ENCODE assay signal across 1 cellular context in the genomic region with DNA sequence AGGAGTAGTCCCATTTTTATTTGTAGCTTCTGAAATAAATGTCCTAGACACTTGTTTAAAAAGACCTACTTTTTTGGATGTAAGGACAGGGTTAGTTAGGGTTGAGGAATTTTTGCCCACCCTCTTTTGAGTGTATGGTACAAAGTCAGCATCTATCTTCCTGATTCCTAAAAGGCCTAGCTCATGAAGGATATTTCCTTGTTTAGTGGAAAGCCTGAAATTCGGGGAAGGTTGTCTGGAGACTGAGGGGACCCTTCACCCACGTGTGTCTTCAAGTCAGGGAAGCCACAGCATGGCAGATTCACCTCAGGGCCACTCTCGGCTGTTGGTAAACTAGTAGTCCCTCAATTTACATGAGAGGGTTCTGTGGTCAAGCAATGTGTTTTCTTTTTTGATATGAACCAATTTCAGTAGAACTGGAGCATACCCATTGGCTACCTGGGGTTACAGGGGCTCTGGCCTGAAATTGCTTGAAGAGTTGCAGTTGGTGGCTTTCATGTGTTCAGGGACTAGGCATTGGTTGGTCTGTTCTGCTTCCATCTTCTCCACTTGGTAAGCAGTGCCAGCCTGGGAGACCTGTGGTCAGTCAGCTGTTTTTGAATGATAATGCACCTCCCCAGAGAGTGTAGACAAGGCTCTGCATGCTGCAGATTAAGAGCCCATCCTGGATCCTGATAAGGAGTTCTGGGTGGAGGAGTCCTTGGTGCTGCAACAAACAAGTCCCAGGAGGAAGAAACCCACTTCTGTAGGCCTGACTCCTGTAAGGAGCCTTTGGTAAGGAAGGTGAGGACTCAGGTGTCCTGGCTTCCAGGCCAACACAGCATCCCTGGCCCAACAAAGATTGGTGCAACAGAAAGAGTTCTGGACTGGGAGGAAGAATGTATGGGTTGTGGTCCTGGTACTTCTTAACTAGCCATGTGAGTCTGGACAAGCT.
TF ChIP-seq lines count a peak whose summit lies in the region.

No MANE protein-coding gene starts in this region.

TF ChIP-seq in K562, 482 proteins besides CTCF, POLR2A, EP300 and RAD21 (continued from another document and continues in another):
- TF ChIP-seq, protein P1, sequence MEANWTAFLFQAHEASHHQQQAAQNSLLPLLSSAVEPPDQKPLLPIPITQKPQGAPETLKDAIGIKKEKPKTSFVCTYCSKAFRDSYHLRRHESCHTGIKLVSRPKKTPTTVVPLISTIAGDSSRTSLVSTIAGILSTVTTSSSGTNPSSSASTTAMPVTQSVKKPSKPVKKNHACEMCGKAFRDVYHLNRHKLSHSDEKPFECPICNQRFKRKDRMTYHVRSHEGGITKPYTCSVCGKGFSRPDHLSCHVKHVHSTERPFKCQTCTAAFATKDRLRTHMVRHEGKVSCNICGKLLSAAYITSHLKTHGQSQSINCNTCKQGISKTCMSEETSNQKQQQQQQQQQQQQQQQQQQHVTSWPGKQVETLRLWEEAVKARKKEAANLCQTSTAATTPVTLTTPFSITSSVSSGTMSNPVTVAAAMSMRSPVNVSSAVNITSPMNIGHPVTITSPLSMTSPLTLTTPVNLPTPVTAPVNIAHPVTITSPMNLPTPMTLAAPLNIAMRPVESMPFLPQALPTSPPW (CRISPR knock-in tag; IDR thresholded peaks at IDR 0.05): peak; percentile 83
- TF ChIP-seq, protein P2, sequence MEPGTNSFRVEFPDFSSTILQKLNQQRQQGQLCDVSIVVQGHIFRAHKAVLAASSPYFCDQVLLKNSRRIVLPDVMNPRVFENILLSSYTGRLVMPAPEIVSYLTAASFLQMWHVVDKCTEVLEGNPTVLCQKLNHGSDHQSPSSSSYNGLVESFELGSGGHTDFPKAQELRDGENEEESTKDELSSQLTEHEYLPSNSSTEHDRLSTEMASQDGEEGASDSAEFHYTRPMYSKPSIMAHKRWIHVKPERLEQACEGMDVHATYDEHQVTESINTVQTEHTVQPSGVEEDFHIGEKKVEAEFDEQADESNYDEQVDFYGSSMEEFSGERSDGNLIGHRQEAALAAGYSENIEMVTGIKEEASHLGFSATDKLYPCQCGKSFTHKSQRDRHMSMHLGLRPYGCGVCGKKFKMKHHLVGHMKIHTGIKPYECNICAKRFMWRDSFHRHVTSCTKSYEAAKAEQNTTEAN (CRISPR knock-in tag; IDR thresholded peaks at IDR 0.05): peak; percentile 50; the same call in 1 of the 2 replicates
- TF ChIP-seq TBP (optimal IDR thresholded peaks at IDR 0.05; ENCODE audit: low read depth, low read length) (peak; percentile 23), NEUROD1 (IDR thresholded peaks at IDR 0.05; ENCODE audit: borderline replicate concordance, low read depth, low read length, partially characterized antibody) (peak; percentile 90), CC2D1A (IDR thresholded peaks at IDR 0.05) (peak; percentile 93; the same call in 1 of the 2 replicates), SAFB (IDR thresholded peaks at IDR 0.05; ENCODE audit: borderline replicate concordance, low read depth, low read length) (no peak), RFX7 (CRISPR knock-in tag; IDR thresholded peaks at IDR 0.05) (no peak), ZNF431 (CRISPR knock-in tag; IDR thresholded peaks at IDR 0.05) (no peak), MECOM (CRISPR knock-in tag; IDR thresholded peaks at IDR 0.05) (peak; percentile 90), CCNT2 (IDR thresholded peaks at IDR 0.05; ENCODE audit: borderline replicate concordance, extremely low read depth, insufficient read length, low read depth, low read length) (peak; percentile 98), EHMT2 (IDR thresholded peaks at IDR 0.05) (0 out of 2 replicates have a peak, but pooled peaks have one; percentile 22), NONO (IDR thresholded peaks at IDR 0.05; ENCODE audit: low read depth in 2 of 2, low read length in 1 of 2) (peak in 1 of 2 experiments; percentile 57; a peak in 1 of 4 replicates), YY1 (IDR thresholded peaks at IDR 0.05; ENCODE audit: borderline replicate concordance in 1 of 3, control insufficient read depth in 1 of 3, extremely low read depth in 1 of 3, insufficient read depth in 3 of 3, insufficient read length in 1 of 3, insufficient replicate concordance in 2 of 3, low read depth in 1 of 3, low read length in 2 of 3) (peak in 1 of 3 experiments; percentile 31), SMARCB1 (IDR thresholded peaks at IDR 0.05; ENCODE audit: insufficient read length, low read depth) (no peak), SIN3A (IDR thresholded peaks at IDR 0.05; ENCODE audit: borderline replicate concordance in 2 of 2, control insufficient read depth in 1 of 2, low read depth in 2 of 2, low read length in 2 of 2) (peak in 1 of 2 experiments; percentile 56; a peak in 1 of 4 replicates), ARID2 (IDR thresholded peaks at IDR 0.05) (no peak), ZKSCAN8 (CRISPR knock-in tag; IDR thresholded peaks at IDR 0.05) (peak; percentile 90; the same call in 1 of the 2 replicates), FOXM1 (IDR thresholded peaks at IDR 0.05; ENCODE audit: low read depth) (peak; percentile 96), FOXM1 (CRISPR knock-in tag; IDR thresholded peaks at IDR 0.05; ENCODE audit: low read depth) (no peak), SMARCA4 (IDR thresholded peaks at IDR 0.05) (peak; percentile 99), HMGN3 (IDR thresholded peaks at IDR 0.05; ENCODE audit: borderline replicate concordance, extremely low read depth, insufficient read length, low read depth, low read length) (peak; percentile 92), NR4A1 (CRISPR knock-in tag; IDR thresholded peaks at IDR 0.05) (peak; percentile 8; the same call in 1 of the 2 replicates), NR4A1 (tag; IDR thresholded peaks at IDR 0.05) (peak; percentile 92), STAT5A (IDR thresholded peaks at IDR 0.05; ENCODE audit: borderline replicate concordance, low read length) (peak; percentile 96), ZNF586 (CRISPR knock-in tag; conservative IDR thresholded peaks at IDR 0.05) (no peak)
- TF ChIP-seq, protein P3, sequence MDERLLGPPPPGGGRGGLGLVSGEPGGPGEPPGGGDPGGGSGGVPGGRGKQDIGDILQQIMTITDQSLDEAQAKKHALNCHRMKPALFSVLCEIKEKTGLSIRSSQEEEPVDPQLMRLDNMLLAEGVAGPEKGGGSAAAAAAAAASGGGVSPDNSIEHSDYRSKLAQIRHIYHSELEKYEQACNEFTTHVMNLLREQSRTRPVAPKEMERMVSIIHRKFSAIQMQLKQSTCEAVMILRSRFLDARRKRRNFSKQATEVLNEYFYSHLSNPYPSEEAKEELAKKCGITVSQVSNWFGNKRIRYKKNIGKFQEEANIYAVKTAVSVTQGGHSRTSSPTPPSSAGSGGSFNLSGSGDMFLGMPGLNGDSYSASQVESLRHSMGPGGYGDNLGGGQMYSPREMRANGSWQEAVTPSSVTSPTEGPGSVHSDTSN (CRISPR knock-in tag; IDR thresholded peaks at IDR 0.05; ENCODE audit: low read depth): no peak
- TF ChIP-seq, protein P3 (tag; conservative IDR thresholded peaks at IDR 0.05; ENCODE audit: low read depth): peak; percentile 68; the same call in 1 of the 2 replicates
- TF ChIP-seq, protein P4, sequence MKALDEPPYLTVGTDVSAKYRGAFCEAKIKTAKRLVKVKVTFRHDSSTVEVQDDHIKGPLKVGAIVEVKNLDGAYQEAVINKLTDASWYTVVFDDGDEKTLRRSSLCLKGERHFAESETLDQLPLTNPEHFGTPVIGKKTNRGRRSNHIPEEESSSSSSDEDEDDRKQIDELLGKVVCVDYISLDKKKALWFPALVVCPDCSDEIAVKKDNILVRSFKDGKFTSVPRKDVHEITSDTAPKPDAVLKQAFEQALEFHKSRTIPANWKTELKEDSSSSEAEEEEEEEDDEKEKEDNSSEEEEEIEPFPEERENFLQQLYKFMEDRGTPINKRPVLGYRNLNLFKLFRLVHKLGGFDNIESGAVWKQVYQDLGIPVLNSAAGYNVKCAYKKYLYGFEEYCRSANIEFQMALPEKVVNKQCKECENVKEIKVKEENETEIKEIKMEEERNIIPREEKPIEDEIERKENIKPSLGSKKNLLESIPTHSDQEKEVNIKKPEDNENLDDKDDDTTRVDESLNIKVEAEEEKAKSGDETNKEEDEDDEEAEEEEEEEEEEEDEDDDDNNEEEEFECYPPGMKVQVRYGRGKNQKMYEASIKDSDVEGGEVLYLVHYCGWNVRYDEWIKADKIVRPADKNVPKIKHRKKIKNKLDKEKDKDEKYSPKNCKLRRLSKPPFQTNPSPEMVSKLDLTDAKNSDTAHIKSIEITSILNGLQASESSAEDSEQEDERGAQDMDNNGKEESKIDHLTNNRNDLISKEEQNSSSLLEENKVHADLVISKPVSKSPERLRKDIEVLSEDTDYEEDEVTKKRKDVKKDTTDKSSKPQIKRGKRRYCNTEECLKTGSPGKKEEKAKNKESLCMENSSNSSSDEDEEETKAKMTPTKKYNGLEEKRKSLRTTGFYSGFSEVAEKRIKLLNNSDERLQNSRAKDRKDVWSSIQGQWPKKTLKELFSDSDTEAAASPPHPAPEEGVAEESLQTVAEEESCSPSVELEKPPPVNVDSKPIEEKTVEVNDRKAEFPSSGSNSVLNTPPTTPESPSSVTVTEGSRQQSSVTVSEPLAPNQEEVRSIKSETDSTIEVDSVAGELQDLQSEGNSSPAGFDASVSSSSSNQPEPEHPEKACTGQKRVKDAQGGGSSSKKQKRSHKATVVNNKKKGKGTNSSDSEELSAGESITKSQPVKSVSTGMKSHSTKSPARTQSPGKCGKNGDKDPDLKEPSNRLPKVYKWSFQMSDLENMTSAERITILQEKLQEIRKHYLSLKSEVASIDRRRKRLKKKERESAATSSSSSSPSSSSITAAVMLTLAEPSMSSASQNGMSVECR (CRISPR knock-in tag; IDR thresholded peaks at IDR 0.05): peak; percentile 44; the same call in 1 of the 2 replicates
- TF ChIP-seq, protein P5, sequence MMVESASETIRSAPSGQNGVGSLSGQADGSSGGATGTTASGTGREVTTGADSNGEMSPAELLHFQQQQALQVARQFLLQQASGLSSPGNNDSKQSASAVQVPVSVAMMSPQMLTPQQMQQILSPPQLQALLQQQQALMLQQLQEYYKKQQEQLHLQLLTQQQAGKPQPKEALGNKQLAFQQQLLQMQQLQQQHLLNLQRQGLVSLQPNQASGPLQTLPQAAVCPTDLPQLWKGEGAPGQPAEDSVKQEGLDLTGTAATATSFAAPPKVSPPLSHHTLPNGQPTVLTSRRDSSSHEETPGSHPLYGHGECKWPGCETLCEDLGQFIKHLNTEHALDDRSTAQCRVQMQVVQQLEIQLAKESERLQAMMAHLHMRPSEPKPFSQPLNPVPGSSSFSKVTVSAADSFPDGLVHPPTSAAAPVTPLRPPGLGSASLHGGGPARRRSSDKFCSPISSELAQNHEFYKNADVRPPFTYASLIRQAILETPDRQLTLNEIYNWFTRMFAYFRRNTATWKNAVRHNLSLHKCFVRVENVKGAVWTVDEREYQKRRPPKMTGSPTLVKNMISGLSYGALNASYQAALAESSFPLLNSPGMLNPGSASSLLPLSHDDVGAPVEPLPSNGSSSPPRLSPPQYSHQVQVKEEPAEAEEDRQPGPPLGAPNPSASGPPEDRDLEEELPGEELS (CRISPR knock-in tag; IDR thresholded peaks at IDR 0.05; ENCODE audit: borderline replicate concordance): no peak
- TF ChIP-seq, protein P6, sequence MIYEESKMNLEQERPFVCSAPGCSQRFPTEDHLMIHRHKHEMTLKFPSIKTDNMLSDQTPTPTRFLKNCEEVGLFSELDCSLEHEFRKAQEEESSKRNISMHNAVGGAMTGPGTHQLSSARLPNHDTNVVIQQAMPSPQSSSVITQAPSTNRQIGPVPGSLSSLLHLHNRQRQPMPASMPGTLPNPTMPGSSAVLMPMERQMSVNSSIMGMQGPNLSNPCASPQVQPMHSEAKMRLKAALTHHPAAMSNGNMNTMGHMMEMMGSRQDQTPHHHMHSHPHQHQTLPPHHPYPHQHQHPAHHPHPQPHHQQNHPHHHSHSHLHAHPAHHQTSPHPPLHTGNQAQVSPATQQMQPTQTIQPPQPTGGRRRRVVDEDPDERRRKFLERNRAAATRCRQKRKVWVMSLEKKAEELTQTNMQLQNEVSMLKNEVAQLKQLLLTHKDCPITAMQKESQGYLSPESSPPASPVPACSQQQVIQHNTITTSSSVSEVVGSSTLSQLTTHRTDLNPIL (CRISPR knock-in tag; IDR thresholded peaks at IDR 0.05): no peak
- TF ChIP-seq, protein P7, sequence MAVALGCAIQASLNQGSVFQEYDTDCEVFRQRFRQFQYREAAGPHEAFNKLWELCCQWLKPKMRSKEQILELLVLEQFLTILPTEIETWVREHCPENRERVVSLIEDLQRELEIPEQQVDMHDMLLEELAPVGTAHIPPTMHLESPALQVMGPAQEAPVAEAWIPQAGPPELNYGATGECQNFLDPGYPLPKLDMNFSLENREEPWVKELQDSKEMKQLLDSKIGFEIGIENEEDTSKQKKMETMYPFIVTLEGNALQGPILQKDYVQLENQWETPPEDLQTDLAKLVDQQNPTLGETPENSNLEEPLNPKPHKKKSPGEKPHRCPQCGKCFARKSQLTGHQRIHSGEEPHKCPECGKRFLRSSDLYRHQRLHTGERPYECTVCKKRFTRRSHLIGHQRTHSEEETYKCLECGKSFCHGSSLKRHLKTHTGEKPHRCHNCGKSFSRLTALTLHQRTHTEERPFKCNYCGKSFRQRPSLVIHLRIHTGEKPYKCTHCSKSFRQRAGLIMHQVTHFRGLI (CRISPR knock-in tag; IDR thresholded peaks at IDR 0.05): peak; percentile 84; the same call in 1 of the 2 replicates
- TF ChIP-seq, protein P8, sequence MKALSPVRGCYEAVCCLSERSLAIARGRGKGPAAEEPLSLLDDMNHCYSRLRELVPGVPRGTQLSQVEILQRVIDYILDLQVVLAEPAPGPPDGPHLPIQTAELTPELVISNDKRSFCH (CRISPR knock-in tag; IDR thresholded peaks at IDR 0.05): no peak
- TF ChIP-seq, protein P8 (tag; IDR thresholded peaks at IDR 0.05): peak; percentile 72; the same call in 1 of the 2 replicates
- TF ChIP-seq, protein P9, sequence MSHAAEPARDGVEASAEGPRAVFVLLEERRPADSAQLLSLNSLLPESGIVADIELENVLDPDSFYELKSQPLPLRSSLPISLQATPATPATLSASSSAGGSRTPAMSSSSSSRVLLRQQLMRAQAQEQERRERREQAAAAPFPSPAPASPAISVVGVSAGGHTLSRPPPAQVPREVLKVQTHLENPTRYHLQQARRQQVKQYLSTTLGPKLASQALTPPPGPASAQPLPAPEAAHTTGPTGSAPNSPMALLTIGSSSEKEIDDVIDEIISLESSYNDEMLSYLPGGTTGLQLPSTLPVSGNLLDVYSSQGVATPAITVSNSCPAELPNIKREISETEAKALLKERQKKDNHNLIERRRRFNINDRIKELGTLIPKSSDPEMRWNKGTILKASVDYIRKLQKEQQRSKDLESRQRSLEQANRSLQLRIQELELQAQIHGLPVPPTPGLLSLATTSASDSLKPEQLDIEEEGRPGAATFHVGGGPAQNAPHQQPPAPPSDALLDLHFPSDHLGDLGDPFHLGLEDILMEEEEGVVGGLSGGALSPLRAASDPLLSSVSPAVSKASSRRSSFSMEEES (CRISPR knock-in tag; IDR thresholded peaks at IDR 0.05): 0 out of 2 replicates have a peak, but pooled peaks have one; percentile 1
- TF ChIP-seq, protein P10, sequence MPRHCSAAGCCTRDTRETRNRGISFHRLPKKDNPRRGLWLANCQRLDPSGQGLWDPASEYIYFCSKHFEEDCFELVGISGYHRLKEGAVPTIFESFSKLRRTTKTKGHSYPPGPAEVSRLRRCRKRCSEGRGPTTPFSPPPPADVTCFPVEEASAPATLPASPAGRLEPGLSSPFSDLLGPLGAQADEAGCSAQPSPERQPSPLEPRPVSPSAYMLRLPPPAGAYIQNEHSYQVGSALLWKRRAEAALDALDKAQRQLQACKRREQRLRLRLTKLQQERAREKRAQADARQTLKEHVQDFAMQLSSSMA (CRISPR knock-in tag; IDR thresholded peaks at IDR 0.05): no peak
